ENCODE assay signal across 18 cellular contexts in the genomic region with DNA sequence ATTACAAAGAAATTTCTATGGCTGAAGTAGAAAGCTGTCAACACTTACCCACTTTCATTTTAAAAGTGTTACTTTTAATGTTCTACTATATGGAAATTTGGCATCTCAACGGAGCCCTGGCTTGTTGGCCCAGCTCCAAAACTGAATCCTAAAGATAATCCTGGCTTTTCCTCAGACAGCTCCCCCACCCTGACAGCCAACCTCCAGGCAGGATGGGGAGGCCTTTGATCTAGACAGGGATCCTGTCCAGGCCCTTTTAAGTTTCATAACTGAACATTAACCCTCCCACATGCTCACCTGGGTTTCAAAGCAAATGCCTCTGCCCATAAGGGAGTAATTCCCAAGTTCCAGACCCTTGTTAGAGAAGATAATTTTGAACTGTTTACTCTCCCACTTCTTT.
"Had no signal": no experiment of that assay in that cellular context is flagged by ENCODE, and none has a peak within 500 bp of the region (broad histone marks: within the 10 kb centered on the region; RNA-seq: fewer than 3 reads in every experiment).

No MANE protein-coding gene starts in this region.

- H3K4me3 ChIP-seq: gastroesophageal sphincter, left ventricle myocardium inferior, prostate gland had no signal

- H3K36me3 ChIP-seq: brain microvascular endothelial cell, gastroesophageal sphincter, left ventricle myocardium inferior, prostate gland had no signal

- ATAC-seq: effector memory CD8-positive, alpha-beta T cell; gastroesophageal sphincter; natural killer cell; right cardiac atrium had no signal

- H3K4me1 ChIP-seq: prostate gland had no signal

- H3K27ac ChIP-seq: brain microvascular endothelial cell, gastroesophageal sphincter, left ventricle myocardium inferior, prostate gland had no signal

- H3K9me3 ChIP-seq: gastroesophageal sphincter, left ventricle myocardium inferior, prostate gland had no signal

- H3K27me3 ChIP-seq: brain microvascular endothelial cell, gastroesophageal sphincter had no signal

- DNase-seq: activated CD4-positive, alpha-beta T cell treated with anti-CD3 and anti-CD28 coated beads, Interleukin-2, amount 10 ng/mL, durations not matched to agents 7 days and 5 days; activated CD4-positive, CD25-positive, alpha-beta regulatory T cell; activated CD8-positive, alpha-beta memory T cell treated with anti-CD3 and anti-CD28 coated beads for 24 hours; activated naive CD4-positive, alpha-beta T cell; activated naive CD8-positive, alpha-beta T cell treated with anti-CD3 and anti-CD28 coated beads, Interleukin-2, amount 10 ng/mL, durations not matched to agents 7 days and 5 days; anterior cingulate cortex; brain microvascular endothelial cell; dermis blood vessel endothelial cell; effector memory CD8-positive, alpha-beta T cell; left ventricle myocardium inferior; natural killer cell; occipital lobe; right cardiac atrium; small intestine; stimulated activated CD4-positive, alpha-beta T cell treated with anti-CD3 and anti-CD28 coated beads, Interleukin-4, amount 100 ng/mL, for 4 hours; stimulated activated CD8-positive, alpha-beta memory T cell treated with anti-CD3 and anti-CD28 coated beads, Interleukin-4, amount 100 ng/mL, for 48 hours had no signal
